In the genomic region with DNA sequence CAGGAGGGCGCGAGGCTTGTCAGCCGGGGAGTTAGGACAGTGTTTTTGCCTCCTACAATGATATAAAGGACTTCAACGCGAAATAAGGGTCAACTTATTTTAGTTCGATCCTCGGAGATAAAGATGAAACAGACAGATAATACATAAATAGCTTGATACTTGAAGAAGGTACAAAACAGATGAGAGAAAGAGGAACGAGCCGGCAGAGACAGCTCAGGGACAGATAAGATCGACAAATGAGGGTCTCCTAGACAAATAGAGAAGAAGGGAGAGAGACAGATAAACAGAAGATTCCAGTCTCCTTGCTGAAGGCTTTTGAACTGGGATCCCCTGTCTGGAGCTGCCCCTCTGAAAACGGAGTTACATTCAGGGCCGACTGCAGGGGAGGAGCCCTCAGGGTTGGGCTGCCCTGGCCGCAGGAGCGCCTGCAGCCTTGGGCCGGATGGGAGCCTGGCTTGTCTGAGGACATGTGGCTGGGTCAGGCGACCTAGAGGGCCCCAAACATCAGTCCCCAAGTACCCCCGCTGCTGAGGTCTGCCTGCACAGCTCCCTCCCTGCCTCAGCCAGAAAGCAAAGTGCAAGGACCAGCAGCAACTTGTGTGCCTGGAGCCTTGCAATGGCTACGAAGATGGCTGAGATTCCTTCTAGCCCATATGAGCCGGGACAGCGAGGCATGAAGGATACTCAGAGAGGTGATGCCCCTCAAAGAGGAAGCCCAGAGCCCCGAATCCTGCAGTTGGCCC, we compare ENCODE assay signal across 1 cellular context.
TF ChIP-seq lines count a peak whose summit lies in the region.

No MANE protein-coding gene starts in this region.

TF ChIP-seq in H1, 55 proteins besides CTCF, POLR2A, EP300 and RAD21:
- TF ChIP-seq CBX8 (IDR thresholded peaks at IDR 0.05; ENCODE audit: borderline replicate concordance, low read depth, low read length), result 0 out of 2 replicates have a peak, but pooled peaks have one; percentile 58
- TF ChIP-seq SAP30 (IDR thresholded peaks at IDR 0.05; ENCODE audit: insufficient read depth, insufficient replicate concordance, low read length), result no peak
- TF ChIP-seq CTBP2 (IDR thresholded peaks at IDR 0.05; ENCODE audit: borderline replicate concordance, insufficient read depth, insufficient read length, low read length), result peak; percentile 58
- peak; percentile 85 for TF ChIP-seq EZH2 (IDR thresholded peaks at IDR 0.05; ENCODE audit: low read depth, low read length, severe bottlenecking)
- TF ChIP-seq CEBPB (IDR thresholded peaks at IDR 0.05; ENCODE audit: low read depth, low read length), result no peak
- peak; percentile 69; the same call in 1 of the 2 replicates for TF ChIP-seq SUZ12 (IDR thresholded peaks at IDR 0.05; ENCODE audit: low read length)
- TF ChIP-seq KDM5A (IDR thresholded peaks at IDR 0.05; ENCODE audit: low read length), result no peak
- TF ChIP-seq BRCA1 (IDR thresholded peaks at IDR 0.05; ENCODE audit: low read depth, low read length), result no peak
- TF ChIP-seq RNF2 (IDR thresholded peaks at IDR 0.05; ENCODE audit: borderline replicate concordance, low read depth, low read length, missing control alignments, poor library complexity, severe bottlenecking), result peak; percentile 86
- no peak for TF ChIP-seq GABPA (IDR thresholded peaks at IDR 0.05; ENCODE audit: borderline replicate concordance, insufficient read depth, low read length)
- no peak for TF ChIP-seq YY1 (IDR thresholded peaks at IDR 0.05; ENCODE audit: low read depth, low read length)
